26 cellular contexts compared by ENCODE assay signal in genomic region chr6:163577404-163577803, GRCh38.
DNase-seq lines count a peak whose midpoint lies in the region; ATAC-seq, FAIRE-seq and TF ChIP-seq lines count a peak whose summit lies in the region.
"Had no signal": no experiment of that assay in that cellular context is flagged by ENCODE, and none has a peak within 500 bp of the region (broad histone marks: within the 10 kb centered on the region; RNA-seq: fewer than 3 reads in every experiment).

No MANE protein-coding gene starts in this region.

- H3K4me1 Mint-ChIP-seq in activated naive CD8-positive, alpha-beta T cell treated with anti-CD3 and anti-CD28 coated beads, Interleukin-2, amount 50 U/mL, for 24 hours = no peaks in the 10 kb centered on the region
- peaks cover 3% of the 10 kb centered on the region for H3K4me1 Mint-ChIP-seq in activated naive CD8-positive, alpha-beta T cell treated with anti-CD3 and anti-CD28 coated beads for 36 hours
- H3K4me1 Mint-ChIP-seq: activated naive CD8-positive, alpha-beta T cell treated with anti-CD3 and anti-CD28 coated beads, Interleukin-2, amount 10 ng/mL, durations not matched to agents 7 days and 5 days; activated T-helper 17 cell treated with anti-CD3 and anti-CD28 coated beads, Interleukin-2, amount 50 U/mL, for 72 hours; stimulated activated naive B cell treated with anti-CD40 and anti-IgM and Interleukin-4, amounts not matched to agents 10 μg/mL and 1 μg/mL and 100 μg/mL, for 72 hours had no signal

- no peak overlapping the region for H3K9ac ChIP-seq in K562 (ENCODE audit: insufficient read depth in 1 of 2, low read depth in 2 of 2, low read length in 2 of 2)

- intact Hi-C loops in K562 (cut with micrococcal nuclease) = no loop called here
- intact Hi-C loops in psoas muscle (cut with DNase I) = loop anchor here in 1 of 2 donors (5.0 kb wide), 1 partner anchor 150 kb away; no protein-coding TSS in a partner anchor

- H3K9me3 ChIP-seq in K562 (replicated peaks; ENCODE audit: control insufficient read depth, insufficient read depth, low read depth, low read length) = no peaks in the 10 kb centered on the region
- H3K9me3 ChIP-seq in psoas muscle = no peaks in the 10 kb centered on the region
- H3K9me3 ChIP-seq in HAP-1 = no peaks in the 10 kb centered on the region
- H3K9me3 ChIP-seq: heart right ventricle, right atrium auricular region had no signal

- TF ChIP-seq POLR2A in K562 (conservative IDR thresholded peaks at IDR 0.05) = 0 out of 2 replicates have a peak, but pooled peaks have one; percentile 46

- BruUV-seq in K562 (replicated peaks; lab: Mats Ljungman, UMichigan) = no TSS peak

- no peak for TF ChIP-seq EP300 in K562 (IDR thresholded peaks at IDR 0.05; ENCODE audit: low read length)

- no peak overlapping the region for H3K4me3 ChIP-seq in K562
- H3K4me3 ChIP-seq in psoas muscle = no peak overlapping the region
- H3K4me3 ChIP-seq in HAP-1 = no peak overlapping the region
- H3K4me3 ChIP-seq: heart right ventricle, right atrium auricular region had no signal

- no peak for TF ChIP-seq CTCF in K562 (IDR thresholded peaks at IDR 0.05 in 2 of 3, conservative IDR thresholded peaks at IDR 0.05 in 1 of 3; ENCODE audit: insufficient read depth in 2 of 3, low read depth in 1 of 3, low read length in 3 of 3)
- TF ChIP-seq CTCF in psoas muscle (IDR thresholded peaks at IDR 0.05) = no peak

- peaks cover 4% of the 10 kb centered on the region; the same call in 1 of the 3 replicates for H3K79me2 ChIP-seq in K562 (ENCODE audit: control insufficient read depth, insufficient read depth, low read length)

- no peak for TF ChIP-seq RAD21 in K562 (CRISPR knock-in tag; conservative IDR thresholded peaks at IDR 0.05 in 1 of 2, IDR thresholded peaks at IDR 0.05 in 1 of 2)

- H3K36me3 Mint-ChIP-seq in activated naive CD8-positive, alpha-beta T cell treated with anti-CD3 and anti-CD28 coated beads, Interleukin-2, amount 50 U/mL, for 24 hours (ENCODE audit: low read depth) = no peaks in the 10 kb centered on the region
- peaks cover 5% of the 10 kb centered on the region for H3K36me3 Mint-ChIP-seq in activated naive CD8-positive, alpha-beta T cell treated with anti-CD3 and anti-CD28 coated beads for 36 hours

- in situ Hi-C loops in K562 (cut with MboI) (no loop called here), HAP-1 (cut with MboI; ENCODE audit: low sequenced_read_pairs) (no loop called here)

- H2AFZ ChIP-seq in K562 (ENCODE audit: low read depth, low read length) = no peak overlapping the region

- H3K36me3 ChIP-seq in K562 (ENCODE audit: control insufficient read depth, insufficient read depth, low read length) = peaks cover 24% of the 10 kb centered on the region; the same call in 2 of the 3 replicates
- peaks cover 0 to 23% of the 10 kb centered on the region in 2 donors for H3K36me3 ChIP-seq in psoas muscle (ENCODE audit: insufficient read depth in 1 of 2, low read depth in 1 of 2)
- no peaks in the 10 kb centered on the region for H3K36me3 ChIP-seq in HAP-1 (replicated peaks)

- H3K27ac ChIP-seq in K562 (ENCODE audit: extremely low read depth, low read depth, low read length) = 0 out of 3 replicates have a peak overlapping the region, but pooled peaks have one; percentile 2
- H3K27ac ChIP-seq in psoas muscle = peak overlapping the region; percentile 83
- H3K27ac ChIP-seq: C4-2B, epithelial cell of prostate, heart right ventricle, right atrium auricular region had no signal

- ATAC-seq in activated naive CD8-positive, alpha-beta T cell treated with anti-CD3 and anti-CD28 coated beads, Interleukin-2, amount 50 U/mL, for 24 hours = no peak
- ATAC-seq in K562 = peak; percentile 3; the same call in 2 of the 3 replicates
- ATAC-seq in psoas muscle = peak in 1 of 4 donors; percentile 34
- no peak for ATAC-seq in GM21737 (IDR thresholded peaks at IDR 0.05; ENCODE audit: unreplicated experiment)
- ATAC-seq: activated T-helper 17 cell treated with anti-CD3 and anti-CD28 coated beads, Interleukin-2, amount 50 U/mL, for 72 hours; heart right ventricle; left colon; stimulated activated naive B cell treated with anti-CD40 and anti-IgM and Interleukin-4, amounts not matched to agents 10 μg/mL and 1 μg/mL and 100 μg/mL, for 72 hours had no signal

- POLR2A ChIA-PET in K562 (lab: Yijun Ruan, JAX) = no interaction called here

- H3K9me3 Mint-ChIP-seq in activated naive CD8-positive, alpha-beta T cell treated with anti-CD3 and anti-CD28 coated beads, Interleukin-2, amount 50 U/mL, for 24 hours = no peaks in the 10 kb centered on the region
- no peaks in the 10 kb centered on the region for H3K9me3 Mint-ChIP-seq in activated naive CD8-positive, alpha-beta T cell treated with anti-CD3 and anti-CD28 coated beads for 36 hours
- H3K9me3 Mint-ChIP-seq: activated naive CD8-positive, alpha-beta T cell treated with anti-CD3 and anti-CD28 coated beads, Interleukin-2, amount 10 ng/mL, durations not matched to agents 7 days and 5 days; activated T-helper 17 cell treated with anti-CD3 and anti-CD28 coated beads, Interleukin-2, amount 50 U/mL, for 72 hours; naive B cell; stimulated activated naive B cell treated with anti-CD40 and anti-IgM and Interleukin-4, amounts not matched to agents 10 μg/mL and 1 μg/mL and 100 μg/mL, for 72 hours had no signal

- H4K20me1 ChIP-seq in K562 (replicated peaks; ENCODE audit: control insufficient read depth, insufficient read depth, low read length) = no peaks in the 10 kb centered on the region

- FAIRE-seq in K562 (lab: Jason Lieb, UNC) = no peak
- FAIRE-seq: D721Med, G401.6, urothelium cell line had no signal

- 33% methylated on average over 3 of the region's 3 CpGs for WGBS in K562 (ENCODE audit: insufficient coverage, low coverage, missing lambda C conversion rate)
- 10 to 41% (median 21%) methylated on average over 3 of the region's 3 CpGs for WGBS in psoas muscle, 3 donors

- peak overlapping the region; percentile 2 for H3K27ac Mint-ChIP-seq in activated naive CD8-positive, alpha-beta T cell treated with anti-CD3 and anti-CD28 coated beads, Interleukin-2, amount 50 U/mL, for 24 hours
- H3K27ac Mint-ChIP-seq in activated naive CD8-positive, alpha-beta T cell treated with anti-CD3 and anti-CD28 coated beads for 36 hours = no peak overlapping the region
- H3K27ac Mint-ChIP-seq: activated naive CD8-positive, alpha-beta T cell treated with anti-CD3 and anti-CD28 coated beads, Interleukin-2, amount 10 ng/mL, durations not matched to agents 7 days and 5 days; activated T-helper 17 cell treated with anti-CD3 and anti-CD28 coated beads, Interleukin-2, amount 50 U/mL, for 72 hours; stimulated activated naive B cell treated with anti-CD40 and anti-IgM and Interleukin-4, amounts not matched to agents 10 μg/mL and 1 μg/mL and 100 μg/mL, for 72 hours had no signal

- H3K27me3 ChIP-seq in K562 (ENCODE audit: control insufficient read depth in 2 of 2, insufficient read depth in 2 of 2, low read length in 2 of 2) (no peaks in the 10 kb centered on the region), psoas muscle (ENCODE audit: insufficient read depth in 3 of 3, low read length in 2 of 3) (no peaks in the 10 kb centered on the region), HAP-1 (ENCODE audit: low read depth) (no peaks in the 10 kb centered on the region)
- H3K27me3 ChIP-seq: heart right ventricle, right atrium auricular region had no signal

- peaks cover 6 to 60% of the 10 kb centered on the region in 2 experiments for H3K4me1 ChIP-seq in K562 (replicated peaks in 1 of 2; ENCODE audit: control insufficient read depth in 2 of 2, insufficient read depth in 2 of 2, low read length in 2 of 2)
- peaks cover 56% of the 10 kb centered on the region for H3K4me1 ChIP-seq in psoas muscle
- H3K4me1 ChIP-seq in HAP-1 = no peaks in the 10 kb centered on the region; the same call in 1 of the 2 replicates

- H3K27me3 Mint-ChIP-seq in activated naive CD8-positive, alpha-beta T cell treated with anti-CD3 and anti-CD28 coated beads, Interleukin-2, amount 50 U/mL, for 24 hours = no peaks in the 10 kb centered on the region
- no peaks in the 10 kb centered on the region for H3K27me3 Mint-ChIP-seq in activated naive CD8-positive, alpha-beta T cell treated with anti-CD3 and anti-CD28 coated beads for 36 hours
- H3K27me3 Mint-ChIP-seq: activated naive CD8-positive, alpha-beta T cell treated with anti-CD3 and anti-CD28 coated beads, Interleukin-2, amount 10 ng/mL, durations not matched to agents 7 days and 5 days; activated T-helper 17 cell treated with anti-CD3 and anti-CD28 coated beads, Interleukin-2, amount 50 U/mL, for 72 hours; naive B cell; stimulated activated naive B cell treated with anti-CD40 and anti-IgM and Interleukin-4, amounts not matched to agents 10 μg/mL and 1 μg/mL and 100 μg/mL, for 72 hours had no signal

- DNase-seq in activated naive CD8-positive, alpha-beta T cell treated with anti-CD3 and anti-CD28 coated beads, Interleukin-2, amount 50 U/mL, for 24 hours = no peak
- DNase-seq in activated naive CD8-positive, alpha-beta T cell treated with anti-CD3 and anti-CD28 coated beads for 36 hours = no peak
- DNase-seq in HCEC 1CT = peak; percentile 9
- peak in 1 of 4 experiments; percentile 30 for DNase-seq in K562 (ENCODE audit: extremely low read depth in 1 of 4, low spot score in 3 of 4)
- DNase-seq in psoas muscle = no peak
- DNase-seq in HAP-1 (ENCODE audit: low spot score in 2 of 2) = no peak
- no peak for DNase-seq in H4 (ENCODE audit: low spot score)
- DNase-seq: activated CD4-positive, alpha-beta T cell treated with anti-CD3 and anti-CD28 coated beads, Interleukin-2, amount 50 U/mL, for 48 hours; activated CD4-positive, CD25-positive, alpha-beta regulatory T cell; activated CD8-positive, alpha-beta memory T cell treated with anti-CD3 and anti-CD28 coated beads, Interleukin-2, amount 50 U/mL, for 48 hours; activated naive CD8-positive, alpha-beta T cell treated with anti-CD3 and anti-CD28 coated beads, Interleukin-2, amount 10 ng/mL, durations not matched to agents 7 days and 5 days; heart right ventricle; KBM-7; left colon; naive B cell; NCI-H526 treated with DMSO at 0.1 percent for 48 hours; stimulated activated CD4-positive, alpha-beta T cell treated with anti-CD3 and anti-CD28 coated beads, Interleukin-4, amount 100 ng/mL, for 24 hours; stimulated activated naive B cell treated with anti-CD40 and anti-IgM and Interleukin-4, amounts not matched to agents 10 μg/mL and 1 μg/mL and 100 μg/mL, for 72 hours had no signal

- H3K4me3 Mint-ChIP-seq in activated naive CD8-positive, alpha-beta T cell treated with anti-CD3 and anti-CD28 coated beads, Interleukin-2, amount 50 U/mL, for 24 hours = no peak overlapping the region
- no peak overlapping the region for H3K4me3 Mint-ChIP-seq in activated naive CD8-positive, alpha-beta T cell treated with anti-CD3 and anti-CD28 coated beads for 36 hours
- H3K4me3 Mint-ChIP-seq: activated naive CD8-positive, alpha-beta T cell treated with anti-CD3 and anti-CD28 coated beads, Interleukin-2, amount 10 ng/mL, durations not matched to agents 7 days and 5 days; activated T-helper 17 cell treated with anti-CD3 and anti-CD28 coated beads, Interleukin-2, amount 50 U/mL, for 72 hours; naive B cell; stimulated activated naive B cell treated with anti-CD40 and anti-IgM and Interleukin-4, amounts not matched to agents 10 μg/mL and 1 μg/mL and 100 μg/mL, for 72 hours had no signal

- no peak overlapping the region for H3K4me2 ChIP-seq in K562 (ENCODE audit: insufficient read depth, low read length)

- CTCF ChIA-PET in K562 (lab: Yijun Ruan, JAX; ENCODE audit: low intra/inter-chr PET ratio) = no interaction called here

- H3K9me1 ChIP-seq in K562 (ENCODE audit: control insufficient read depth, insufficient read depth, low read length) = no peaks in the 10 kb centered on the region
